Comparison of ENCODE assay signal across 24 cellular contexts in the genomic region with DNA sequence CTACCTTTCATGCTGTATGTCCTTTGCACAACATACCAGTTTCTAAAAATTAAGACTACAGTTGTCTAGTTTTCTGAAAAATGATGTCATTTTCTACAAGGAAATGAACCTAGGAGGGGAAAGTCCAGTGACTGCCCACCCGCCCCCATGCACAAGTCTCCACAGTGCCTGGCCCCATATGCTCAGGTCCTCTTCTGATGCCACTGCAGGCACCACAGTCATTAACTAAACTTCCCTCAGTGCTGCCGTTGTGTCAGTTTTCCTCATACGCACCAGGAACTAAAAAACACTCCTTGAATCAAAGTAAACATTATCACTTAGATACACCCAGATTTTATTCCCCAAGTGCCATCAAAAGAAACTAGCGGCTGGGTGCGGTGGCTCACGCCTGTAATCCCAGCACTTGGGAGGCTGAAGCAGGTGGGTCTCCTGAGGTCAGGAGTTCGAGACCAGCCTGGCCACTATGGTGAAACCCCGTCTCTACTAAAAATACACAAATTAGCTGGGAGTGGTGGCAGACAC. TPM values are rescaled to one million over a fixed set of nuclear protein-coding genes. Genes with fewer than 3 reads are reported as not detected.
DNase-seq lines count a peak whose midpoint lies in the region; ATAC-seq and TF ChIP-seq lines count a peak whose summit lies in the region.
"Had no signal": no experiment of that assay in that cellular context is flagged by ENCODE, and none has a peak within 500 bp of the region (broad histone marks: within the 10 kb centered on the region; RNA-seq: fewer than 3 reads in every experiment).

No MANE protein-coding gene starts in this region.

- TF ChIP-seq CTCF in RWPE2 (IDR thresholded peaks at IDR 0.05; ENCODE audit: poor library complexity, severe bottlenecking) (no peak), type B pancreatic cell (conservative IDR thresholded peaks at IDR 0.05) (no peak), body of pancreas (IDR thresholded peaks at IDR 0.05) (no peak)

- 85 to 86% methylated on average over 8 of the region's 8 CpGs for WGBS in body of pancreas, 2 donors

- peak overlapping the region; percentile 44 for H3K4me3 Mint-ChIP-seq in type B pancreatic cell
- H3K4me3 Mint-ChIP-seq: activated naive CD4-positive, alpha-beta T cell treated with anti-CD3 and anti-CD28 coated beads, Interleukin-2, amount 10 ng/mL, durations not matched to agents 7 days and 5 days; immature natural killer cell had no signal

- peaks cover 26% of the 10 kb centered on the region for H3K4me1 Mint-ChIP-seq in type B pancreatic cell (ENCODE audit: unreplicated experiment)
- H3K4me1 Mint-ChIP-seq: activated naive CD4-positive, alpha-beta T cell treated with anti-CD3 and anti-CD28 coated beads, Interleukin-2, amount 10 ng/mL, durations not matched to agents 7 days and 5 days; immature natural killer cell had no signal

- no peaks in the 10 kb centered on the region for H3K36me3 Mint-ChIP-seq in type B pancreatic cell
- H3K36me3 Mint-ChIP-seq: activated naive CD4-positive, alpha-beta T cell treated with anti-CD3 and anti-CD28 coated beads, Interleukin-2, amount 10 ng/mL, durations not matched to agents 7 days and 5 days had no signal

- H3K36me3 ChIP-seq in RWPE2 (ENCODE audit: low read depth), result no peaks in the 10 kb centered on the region
- H3K36me3 ChIP-seq in body of pancreas (replicated peaks in 1 of 2; ENCODE audit: insufficient read depth in 1 of 2, low read depth in 2 of 2), result no peaks in the 10 kb centered on the region
- H3K36me3 ChIP-seq: thyroid gland had no signal

- H3K9me3 ChIP-seq in RWPE2 (ENCODE audit: severe bottlenecking) (peaks cover 2% of the 10 kb centered on the region), body of pancreas (no peaks in the 10 kb centered on the region)
- H3K9me3 ChIP-seq: thyroid gland had no signal

- H3K27ac Mint-ChIP-seq in type B pancreatic cell, result peak overlapping the region; percentile 54
- H3K27ac Mint-ChIP-seq: activated naive CD4-positive, alpha-beta T cell treated with anti-CD3 and anti-CD28 coated beads, Interleukin-2, amount 10 ng/mL, durations not matched to agents 7 days and 5 days; immature natural killer cell had no signal

- peaks cover 11% of the 10 kb centered on the region for H3K9me3 Mint-ChIP-seq in type B pancreatic cell

- intact Hi-C loops in left colon (cut with DNase I, micrococcal nuclease), result no loop called here
- intact Hi-C loops in body of pancreas (cut with DNase I), result no loop called here

- peaks cover 29% of the 10 kb centered on the region for H3K4me1 ChIP-seq in RWPE2 (ENCODE audit: insufficient read depth, poor library complexity, severe bottlenecking)
- H3K4me1 ChIP-seq in body of pancreas, result peaks cover 12% of the 10 kb centered on the region

- ATAC-seq in RWPE2 (ENCODE audit: low read depth), result no peak
- peak; percentile 91 for ATAC-seq in left colon
- ATAC-seq in HG02588 (IDR thresholded peaks at IDR 0.05; ENCODE audit: unreplicated experiment), result no peak
- ATAC-seq in body of pancreas, result no peak
- ATAC-seq: stimulated activated naive CD8-positive, alpha-beta T cell treated with anti-CD3 and anti-CD28 coated beads, Interleukin-15, Interleukin-2, amounts not matched to agents 100 U/mL and 50 U/mL, for 24 hours had no signal

- peaks cover 5% of the 10 kb centered on the region for H3K27me3 Mint-ChIP-seq in type B pancreatic cell

- peak overlapping the region; percentile 79 for H3K27ac ChIP-seq in RWPE2 (ENCODE audit: poor library complexity, severe bottlenecking)
- H3K27ac ChIP-seq in body of pancreas, result no peak overlapping the region
- H3K27ac ChIP-seq: 22Rv1, KMS-11, skin epidermis had no signal

- TF ChIP-seq POLR2A in body of pancreas (IDR thresholded peaks at IDR 0.05), result no peak

- H3K4me3 ChIP-seq in RWPE2 (ENCODE audit: severe bottlenecking) (no peak overlapping the region), body of pancreas (no peak overlapping the region)
- H3K4me3 ChIP-seq: skin epidermis, thyroid gland had no signal

- H3K27me3 ChIP-seq in RWPE2 (ENCODE audit: insufficient read depth, poor library complexity, severe bottlenecking), result no peaks in the 10 kb centered on the region
- no peaks in the 10 kb centered on the region for H3K27me3 ChIP-seq in body of pancreas
- H3K27me3 ChIP-seq: thyroid gland had no signal

- peak; percentile 28 for DNase-seq in DMS153 (lab: John Stamatoyannopoulos, UW)
- DNase-seq in DMS153 treated with DMSO at 0.1 percent for 48 hours (lab: John Stamatoyannopoulos, UW; ENCODE audit: unreplicated experiment), result no peak
- no peak for DNase-seq in RWPE2 (ENCODE audit: low spot score)
- peak; percentile 67 to 81 for DNase-seq in left colon
- no peak for DNase-seq in type B pancreatic cell (ENCODE audit: extremely low spot score, unreplicated experiment)
- DNase-seq in body of pancreas, result no peak
- no peak for DNase-seq in NCI-H510A (lab: John Stamatoyannopoulos, UW)
- DNase-seq: activated naive CD4-positive, alpha-beta T cell treated with anti-CD3 and anti-CD28 coated beads, Interleukin-2, amount 10 ng/mL, durations not matched to agents 7 days and 5 days; activated T-cell treated with anti-CD3 and anti-CD28 coated beads, Interleukin-2, amount 50 U/mL, for 48 hours; central memory CD4-positive, alpha-beta T cell; HCEC 1CT; immature natural killer cell; NCI-H187 treated with DMSO at 0.1 percent for 48 hours; NCI-H345; NCI-H82; nucleus accumbens; SIG-M5; stimulated activated CD4-positive, alpha-beta T cell treated with anti-CD3 and anti-CD28 coated beads, Interleukin-4, amount 100 ng/mL, for 1 hour; stimulated activated naive CD8-positive, alpha-beta T cell treated with anti-CD3 and anti-CD28 coated beads, Interleukin-15, Interleukin-2, amounts not matched to agents 100 U/mL and 50 U/mL, for 24 hours; thyroid gland had no signal

RNA-seq across cellular contexts. Expression of a gene that starts 6.9 kb away (rescaled TPM):
- total RNA-seq in left colon (10 to 100 TPM; 56.9 to 62.3 TPM), type B pancreatic cell (ENCODE audit: low replicate concordance) (48.8 and 138 TPM in 2 replicates), body of pancreas (100 to 1,000 TPM; 100 to 265 TPM)

Comparison
In these comparisons a context has a peak if more than half of its experiments do, and no peak if none do; other contexts are left out.
1. DNase-seq: peak in DMS153 (single experiment) and left colon (2 of 2); none in DMS153 treated with DMSO at 0.1 percent for 48 hours (single experiment), RWPE2 (single experiment), type B pancreatic cell (single experiment), body of pancreas (0 of 4) and NCI-H510A (single experiment).